9 cellular contexts compared by ENCODE assay signal in the genomic region with DNA sequence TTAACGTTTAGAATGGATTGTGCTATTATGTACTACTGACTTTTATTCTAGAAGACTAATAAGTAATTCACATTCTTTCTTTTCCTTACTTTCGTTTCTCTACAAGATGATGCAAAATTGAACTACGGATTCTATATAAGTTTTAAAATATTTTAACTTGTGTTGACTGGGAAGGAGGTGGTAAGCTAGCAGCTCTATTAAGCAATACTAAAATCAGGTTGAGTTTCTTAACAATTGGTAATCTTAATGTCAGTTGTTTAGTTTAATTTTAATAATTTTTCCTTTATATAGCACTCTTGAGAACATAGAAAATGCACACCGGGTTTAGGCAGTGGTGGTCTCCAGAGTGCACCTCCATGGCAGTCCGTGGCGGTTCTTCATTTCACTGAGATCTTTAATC. TPM values are rescaled to one million over a fixed set of nuclear protein-coding genes. Genes with fewer than 3 reads are reported as not detected.
DNase-seq lines count a peak whose midpoint lies in the region; ATAC-seq and TF ChIP-seq lines count a peak whose summit lies in the region.
"Had no signal": no experiment of that assay in that cellular context is flagged by ENCODE, and none has a peak within 500 bp of the region (broad histone marks: within the 10 kb centered on the region; RNA-seq: fewer than 3 reads in every experiment).

No MANE protein-coding gene starts in this region.

- H2AK5ac ChIP-seq in trophoblast cell (ENCODE audit: low read length), result no peak overlapping the region

- no peak overlapping the region for H4K12ac ChIP-seq in trophoblast cell (ENCODE audit: low read depth, low read length)

- no peak overlapping the region for H2BK5ac ChIP-seq in trophoblast cell (ENCODE audit: low read depth, low read length, poor library complexity)

- H2BK120ac ChIP-seq in trophoblast cell (ENCODE audit: insufficient read depth, low read length, poor library complexity), result no peak overlapping the region

- no peak overlapping the region for H3K14ac ChIP-seq in trophoblast cell (ENCODE audit: low read length)

- no peak overlapping the region for H2AFZ ChIP-seq in OCI-LY3 (ENCODE audit: low read depth, low read length)
- H2AFZ ChIP-seq in neuron (ENCODE audit: low read depth, low read length), result no peak overlapping the region
- H2AFZ ChIP-seq in trophoblast cell (ENCODE audit: insufficient read depth, low read length, poor library complexity), result no peak overlapping the region

- H3K79me2 ChIP-seq in OCI-LY3 (ENCODE audit: low read length) (peaks cover 62% of the 10 kb centered on the region), trophoblast cell (ENCODE audit: control insufficient read depth, insufficient read depth, low read length, poor library complexity) (peaks cover 10% of the 10 kb centered on the region)

- H3K4me1 ChIP-seq in CD8-positive, alpha-beta T cell (ENCODE audit: insufficient read depth, low read length), result peaks cover 13% of the 10 kb centered on the region
- peaks cover 35% of the 10 kb centered on the region for H3K4me1 ChIP-seq in OCI-LY3 (ENCODE audit: low read length)
- no peaks in the 10 kb centered on the region for H3K4me1 ChIP-seq in ectodermal cell (ENCODE audit: control insufficient read depth, insufficient read depth, low read length)
- peaks cover 16% of the 10 kb centered on the region for H3K4me1 ChIP-seq in neuron (ENCODE audit: insufficient read depth, low read length)
- peaks cover 0 to 2% of the 10 kb centered on the region in 2 experiments for H3K4me1 ChIP-seq in trophoblast cell (ENCODE audit: control insufficient read depth in 1 of 2, insufficient read depth in 2 of 2, low read length in 2 of 2)

- peaks cover 14% of the 10 kb centered on the region for H3K79me1 ChIP-seq in trophoblast cell (ENCODE audit: low read length)

- DNase-seq in CD8-positive, alpha-beta T cell, result no peak
- DNase-seq in NCI-H2107 (lab: John Stamatoyannopoulos, UW) (no peak), NCI-H748 (lab: John Stamatoyannopoulos, UW; ENCODE audit: unreplicated experiment) (no peak), trophoblast cell (no peak), SHP77 (lab: John Stamatoyannopoulos, UW) (no peak)
- DNase-seq: activated CD4-positive, CD25-positive, alpha-beta regulatory T cell treated with anti-CD3 and anti-CD28 coated beads, Interleukin-2, amount 50 U/mL, for 72 hours had no signal

- H4K91ac ChIP-seq in trophoblast cell (ENCODE audit: low read depth, low read length), result no peak overlapping the region

- H3K18ac ChIP-seq in trophoblast cell (ENCODE audit: low read length), result no peak overlapping the region

- POLR2A ChIA-PET in CD8-positive, alpha-beta T cell (lab: Charles Lee), result interaction anchor here (1.3 kb wide), 1 partner anchor 12 kb away, joined by 3 read pairs; no protein-coding TSS in a partner anchor

- no peak overlapping the region for H3K4me3 ChIP-seq in CD8-positive, alpha-beta T cell (ENCODE audit: low read depth, low read length)
- H3K4me3 ChIP-seq in OCI-LY3 (ENCODE audit: low read length), result peak overlapping the region; percentile 99
- peak overlapping the region; percentile 79 for H3K4me3 ChIP-seq in ectodermal cell (ENCODE audit: insufficient read depth, low read depth, low read length)
- H3K4me3 ChIP-seq in neuron (ENCODE audit: low read length), result peak overlapping the region; percentile 96
- no peak overlapping the region for H3K4me3 ChIP-seq in trophoblast cell (ENCODE audit: low read depth, low read length)

- no peak overlapping the region for H3K4ac ChIP-seq in trophoblast cell (ENCODE audit: low read depth, low read length)

- H3K36me3 ChIP-seq in CD8-positive, alpha-beta T cell (ENCODE audit: insufficient read depth, low read length), result no peaks in the 10 kb centered on the region
- no peaks in the 10 kb centered on the region for H3K36me3 ChIP-seq in OCI-LY3 (replicated peaks; ENCODE audit: low read depth, low read length)
- H3K36me3 ChIP-seq in ectodermal cell (ENCODE audit: control insufficient read depth, insufficient read depth, low read length), result no peaks in the 10 kb centered on the region
- H3K36me3 ChIP-seq in neuron (ENCODE audit: insufficient read depth, low read length), result no peaks in the 10 kb centered on the region
- H3K36me3 ChIP-seq in trophoblast cell (ENCODE audit: control insufficient read depth in 1 of 2, insufficient read depth in 2 of 2, low read length in 2 of 2), result no peaks in the 10 kb centered on the region

- CTCF ChIA-PET in CD8-positive, alpha-beta T cell (lab: Charles Lee), result no interaction called here

- H3K9ac ChIP-seq in OCI-LY3 (ENCODE audit: low read length), result peak overlapping the region; percentile 96
- no peak overlapping the region for H3K9ac ChIP-seq in trophoblast cell (ENCODE audit: low read length)

- H3K27ac ChIP-seq in CD8-positive, alpha-beta T cell (ENCODE audit: low read depth, low read length), result no peak overlapping the region
- no peak overlapping the region for H3K27ac ChIP-seq in OCI-LY3 (ENCODE audit: low read length)
- no peak overlapping the region for H3K27ac ChIP-seq in ectodermal cell (ENCODE audit: insufficient read depth, low read depth, low read length, poor library complexity, severe bottlenecking)
- no peak overlapping the region for H3K27ac ChIP-seq in trophoblast cell (ENCODE audit: low read depth, low read length)

- H3K23ac ChIP-seq in trophoblast cell (ENCODE audit: low read length), result no peak overlapping the region

- peaks cover 62% of the 10 kb centered on the region for H3K4me1 Mint-ChIP-seq in CD8-positive, alpha-beta T cell (ENCODE audit: low read depth)

- no peak overlapping the region for H4K8ac ChIP-seq in trophoblast cell (ENCODE audit: low read depth, low read length)

- H2BK12ac ChIP-seq in trophoblast cell (ENCODE audit: low read length), result no peak overlapping the region

- no peaks in the 10 kb centered on the region for H3K9me3 ChIP-seq in CD8-positive, alpha-beta T cell (ENCODE audit: low read length)
- H3K9me3 ChIP-seq in OCI-LY3 (ENCODE audit: insufficient read depth, low read length) (no peaks in the 10 kb centered on the region), ectodermal cell (ENCODE audit: control insufficient read depth, low read length) (no peaks in the 10 kb centered on the region), neuron (ENCODE audit: low read length) (no peaks in the 10 kb centered on the region), trophoblast cell (ENCODE audit: insufficient read depth, low read depth, low read length) (no peaks in the 10 kb centered on the region)

- no peaks in the 10 kb centered on the region for H3K9me3 Mint-ChIP-seq in CD8-positive, alpha-beta T cell

- peaks cover 7% of the 10 kb centered on the region for H3K36me3 Mint-ChIP-seq in CD8-positive, alpha-beta T cell

- TF ChIP-seq CTCF in CD8-positive, alpha-beta T cell (IDR thresholded peaks at IDR 0.05), result no peak
- TF ChIP-seq CTCF in OCI-LY3 (IDR thresholded peaks at IDR 0.05; ENCODE audit: low read depth, low read length), result no peak

- no peaks in the 10 kb centered on the region for H3K27me3 ChIP-seq in CD8-positive, alpha-beta T cell (ENCODE audit: insufficient read depth, low read length)
- H3K27me3 ChIP-seq in OCI-LY3 (ENCODE audit: low read depth, low read length), result no peaks in the 10 kb centered on the region
- H3K27me3 ChIP-seq in ectodermal cell (ENCODE audit: control insufficient read depth, insufficient read depth, low read length, poor library complexity, severe bottlenecking), result no peaks in the 10 kb centered on the region
- H3K27me3 ChIP-seq in neuron (ENCODE audit: insufficient read depth, low read length), result no peaks in the 10 kb centered on the region
- peaks cover 3% of the 10 kb centered on the region for H3K27me3 ChIP-seq in trophoblast cell (ENCODE audit: insufficient read depth, low read length)

- H3K4me3 Mint-ChIP-seq in CD8-positive, alpha-beta T cell, result peak overlapping the region; percentile 95

- WGBS in ectodermal cell, 2 experiments, result 80% methylated on average over 3 of the region's 6 CpGs; no CpG with 5 or more reads in 1 of the 2 experiments
- no CpG with 5 or more reads among the region's 6 CpGs for WGBS in trophoblast cell (ENCODE audit: extremely low coverage, insufficient coverage, insufficient read length)

- H4K20me1 ChIP-seq in OCI-LY3 (ENCODE audit: insufficient read depth, low read length), result peaks cover 44% of the 10 kb centered on the region

- intact Hi-C loops in CD8-positive, alpha-beta T cell (cut with DNase I, micrococcal nuclease), result loop anchor here (5.0 to 10.0 kb wide), 2 partner anchors 212 to 1204 kb away; partner anchors contain the start of gene FBXO11 (in 1 of the 2)

- H3K4me2 ChIP-seq in OCI-LY3 (ENCODE audit: low read length), result peak overlapping the region; percentile 93
- H3K4me2 ChIP-seq in trophoblast cell (ENCODE audit: low read length), result no peak overlapping the region

- ATAC-seq in CD8-positive, alpha-beta T cell, result no peak

- peak overlapping the region; percentile 94 for H3K27ac Mint-ChIP-seq in CD8-positive, alpha-beta T cell

- H3K27me3 Mint-ChIP-seq in CD8-positive, alpha-beta T cell (ENCODE audit: low read depth), result no peaks in the 10 kb centered on the region

RNA-seq across cellular contexts. Expression of gene SOCS5, which starts 1.3 kb away (rescaled TPM):
- total RNA-seq in CD8-positive, alpha-beta T cell, result 10 to 100 TPM; 13.5 to 13.6 TPM
- polyA plus RNA-seq in ectodermal cell (2013, experiment 1 of 4), result 18.5 TPM
- polyA plus RNA-seq in ectodermal cell (2013, experiment 2 of 4), result 19.9 TPM
- 16.6 TPM for polyA plus RNA-seq in ectodermal cell (2013, experiment 3 of 4)
- polyA plus RNA-seq in ectodermal cell (2013, experiment 4 of 4), result 17.1 TPM
- 8.6 and 9.0 TPM in 2 replicates for polyA plus RNA-seq in trophoblast cell (2013)

Comparison
In these comparisons a context has a peak if more than half of its experiments do, and no peak if none do; other contexts are left out.
1. H3K4me3 ChIP-seq: peak in OCI-LY3 (single experiment), ectodermal cell (single experiment) and neuron (single experiment); none in CD8-positive, alpha-beta T cell (single experiment) and trophoblast cell (single experiment).